In the genomic region with DNA sequence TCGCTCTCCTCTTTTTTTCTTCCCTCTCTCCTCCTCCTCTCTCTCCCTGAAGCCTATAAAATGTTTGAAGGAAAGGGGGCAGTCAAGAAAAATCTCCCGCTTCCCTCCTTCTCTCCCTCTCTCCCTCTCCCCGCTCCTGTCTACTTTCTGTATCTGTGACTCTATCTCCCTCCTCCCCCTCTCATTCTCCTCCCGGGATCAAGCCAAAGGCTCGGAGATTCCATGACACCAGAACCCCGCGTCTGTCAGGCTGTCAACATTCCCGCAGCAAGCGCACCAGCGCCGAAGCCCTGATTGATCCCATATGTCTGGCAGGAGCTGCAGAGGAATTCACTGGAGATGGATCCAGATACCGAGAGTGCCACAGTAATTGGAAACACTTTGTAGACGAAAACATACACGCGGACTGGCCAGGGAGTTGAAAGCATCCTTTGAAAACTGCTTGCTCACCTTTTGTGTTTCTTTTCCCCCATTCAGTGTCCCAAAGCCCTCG, we compare ENCODE assay signal across 1 cellular context.
A peak's percentile ranks its signal among the peaks of the same experiment; 100 is the strongest.
TF ChIP-seq lines count a peak whose summit lies in the region.

No MANE protein-coding gene starts in this region.

TF ChIP-seq in HEK293, 187 proteins besides CTCF, POLR2A, EP300 and RAD21 (continued from another document):
- TF ChIP-seq, protein P1, sequence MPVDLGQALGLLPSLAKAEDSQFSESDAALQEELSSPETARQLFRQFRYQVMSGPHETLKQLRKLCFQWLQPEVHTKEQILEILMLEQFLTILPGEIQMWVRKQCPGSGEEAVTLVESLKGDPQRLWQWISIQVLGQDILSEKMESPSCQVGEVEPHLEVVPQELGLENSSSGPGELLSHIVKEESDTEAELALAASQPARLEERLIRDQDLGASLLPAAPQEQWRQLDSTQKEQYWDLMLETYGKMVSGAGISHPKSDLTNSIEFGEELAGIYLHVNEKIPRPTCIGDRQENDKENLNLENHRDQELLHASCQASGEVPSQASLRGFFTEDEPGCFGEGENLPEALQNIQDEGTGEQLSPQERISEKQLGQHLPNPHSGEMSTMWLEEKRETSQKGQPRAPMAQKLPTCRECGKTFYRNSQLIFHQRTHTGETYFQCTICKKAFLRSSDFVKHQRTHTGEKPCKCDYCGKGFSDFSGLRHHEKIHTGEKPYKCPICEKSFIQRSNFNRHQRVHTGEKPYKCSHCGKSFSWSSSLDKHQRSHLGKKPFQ (tag by site-specific recombination; IDR thresholded peaks at IDR 0.05), result no peak
- TF ChIP-seq ZBTB20 (tag by site-specific recombination; IDR thresholded peaks at IDR 0.05) (peak; percentile 4; the same call in 1 of the 2 replicates), ZIC2 (tag by site-specific recombination; IDR thresholded peaks at IDR 0.05) (no peak), ZNF366 (tag by site-specific recombination; conservative IDR thresholded peaks at IDR 0.05) (peak; percentile 88), ZBTB8A (tag by site-specific recombination; IDR thresholded peaks at IDR 0.05) (peak; percentile 11; the same call in 1 of the 2 replicates), ZNF571 (tag by site-specific recombination; IDR thresholded peaks at IDR 0.05) (no peak), ZNF398 (tag by site-specific recombination; IDR thresholded peaks at IDR 0.05) (peak; percentile 79), ZBTB17 (tag by site-specific recombination; IDR thresholded peaks at IDR 0.05) (peak; percentile 85), ZNF707 (tag by site-specific recombination; IDR thresholded peaks at IDR 0.05) (no peak), IKZF3 (tag by site-specific recombination; IDR thresholded peaks at IDR 0.05) (peak; percentile 48; the same call in 1 of the 2 replicates), ZNF658 (tag by site-specific recombination; IDR thresholded peaks at IDR 0.05) (no peak), YY2 (tag by site-specific recombination; IDR thresholded peaks at IDR 0.05) (no peak)
- TF ChIP-seq, protein P2, sequence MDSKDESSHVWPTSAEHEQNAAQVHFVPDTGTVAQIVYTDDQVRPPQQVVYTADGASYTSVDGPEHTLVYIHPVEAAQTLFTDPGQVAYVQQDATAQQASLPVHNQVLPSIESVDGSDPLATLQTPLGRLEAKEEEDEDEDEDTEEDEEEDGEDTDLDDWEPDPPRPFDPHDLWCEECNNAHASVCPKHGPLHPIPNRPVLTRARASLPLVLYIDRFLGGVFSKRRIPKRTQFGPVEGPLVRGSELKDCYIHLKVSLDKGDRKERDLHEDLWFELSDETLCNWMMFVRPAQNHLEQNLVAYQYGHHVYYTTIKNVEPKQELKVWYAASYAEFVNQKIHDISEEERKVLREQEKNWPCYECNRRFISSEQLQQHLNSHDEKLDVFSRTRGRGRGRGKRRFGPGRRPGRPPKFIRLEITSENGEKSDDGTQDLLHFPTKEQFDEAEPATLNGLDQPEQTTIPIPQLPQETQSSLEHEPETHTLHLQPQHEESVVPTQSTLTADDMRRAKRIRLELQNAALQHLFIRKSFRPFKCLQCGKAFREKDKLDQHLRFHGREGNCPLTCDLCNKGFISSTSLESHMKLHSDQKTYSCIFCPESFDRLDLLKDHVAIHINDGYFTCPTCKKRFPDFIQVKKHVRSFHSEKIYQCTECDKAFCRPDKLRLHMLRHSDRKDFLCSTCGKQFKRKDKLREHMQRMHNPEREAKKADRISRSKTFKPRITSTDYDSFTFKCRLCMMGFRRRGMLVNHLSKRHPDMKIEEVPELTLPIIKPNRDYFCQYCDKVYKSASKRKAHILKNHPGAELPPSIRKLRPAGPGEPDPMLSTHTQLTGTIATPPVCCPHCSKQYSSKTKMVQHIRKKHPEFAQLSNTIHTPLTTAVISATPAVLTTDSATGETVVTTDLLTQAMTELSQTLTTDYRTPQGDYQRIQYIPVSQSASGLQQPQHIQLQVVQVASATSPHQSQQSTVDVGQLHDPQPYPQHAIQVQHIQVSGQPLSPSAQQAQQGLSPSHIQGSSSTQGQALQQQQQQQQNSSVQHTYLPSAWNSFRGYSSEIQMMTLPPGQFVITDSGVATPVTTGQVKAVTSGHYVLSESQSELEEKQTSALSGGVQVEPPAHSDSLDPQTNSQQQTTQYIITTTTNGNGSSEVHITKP (tag by site-specific recombination; IDR thresholded peaks at IDR 0.05), result peak; percentile 36; the same call in 1 of the 2 replicates
